25 cellular contexts compared by ENCODE assay signal in the genomic region with DNA sequence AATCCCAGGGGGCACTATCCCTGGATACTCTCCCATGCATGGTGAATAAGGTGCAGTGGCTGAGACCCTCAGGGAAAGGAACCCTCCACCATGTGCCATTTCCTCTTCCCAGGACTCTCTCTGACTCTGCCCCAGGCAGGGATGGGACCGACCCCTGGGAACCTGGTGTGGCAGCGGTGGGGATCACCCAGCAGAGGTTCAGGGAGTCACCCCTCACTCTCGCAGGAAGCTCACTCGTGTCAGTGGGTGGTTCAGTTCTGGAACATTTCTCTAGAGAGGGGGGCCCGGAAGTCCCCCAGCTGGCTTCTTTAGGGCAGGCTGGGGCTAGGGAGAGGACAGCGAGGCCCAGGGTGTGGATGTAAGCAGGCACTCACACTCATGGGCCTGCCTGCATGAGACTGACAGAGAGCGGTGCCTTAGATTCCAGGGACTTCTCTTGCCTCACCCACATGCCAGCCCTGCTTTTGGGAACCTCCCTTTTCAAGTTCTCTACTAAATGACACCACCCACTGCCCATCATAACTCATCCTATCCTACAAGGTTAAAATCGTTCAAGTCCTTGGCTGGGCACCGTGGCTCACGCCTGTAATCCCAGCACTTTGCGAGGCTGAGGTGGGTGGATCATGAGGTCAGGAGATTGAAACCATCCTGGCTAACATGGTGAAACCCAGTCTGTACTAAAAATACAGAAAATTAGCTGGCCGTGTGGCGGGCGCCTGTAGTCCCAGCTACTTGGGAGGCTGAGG.
"Had no signal": no experiment of that assay in that cellular context is flagged by ENCODE, and none has a peak within 500 bp of the region (broad histone marks: within the 10 kb centered on the region; RNA-seq: fewer than 3 reads in every experiment).

No MANE protein-coding gene starts in this region.

- H3K9me3 ChIP-seq: neutrophil, ovary, psoas muscle, right lobe of liver, sigmoid colon, stomach, thoracic aorta, thyroid gland, tibial nerve, upper lobe of left lung, vagina had no signal

- ATAC-seq: natural killer cell; psoas muscle; right cardiac atrium; right lobe of liver; stimulated activated effector memory CD8-positive, alpha-beta T cell treated with anti-CD3 and anti-CD28 coated beads, Interleukin-12 subunit alpha, Interleukin-12 subunit beta, amount 100 ng/mL, for 72 hours; stimulated activated naive B cell treated with anti-CD40 and anti-IgM and Interleukin-4, amounts not matched to agents 10 μg/mL and 1 μg/mL and 100 μg/mL, for 72 hours had no signal

- DNase-seq: natural killer cell; nucleus accumbens; ovary; psoas muscle; right lobe of liver; sigmoid colon; small intestine; stimulated activated CD4-positive, alpha-beta T cell treated with anti-CD3 and anti-CD28 coated beads, Interleukin-15, amount 100 ng/mL, for 24 hours; stimulated activated CD4-positive, alpha-beta T cell treated with anti-CD3 and anti-CD28 coated beads, Interleukin-2, amount 100 ng/mL, for 24 hours; stimulated activated CD4-positive, alpha-beta T cell treated with anti-CD3 and anti-CD28 coated beads, Interleukin-2, amount 100 ng/mL, for 48 hours; stimulated activated CD4-positive, alpha-beta T cell treated with anti-CD3 and anti-CD28 coated beads, Interleukin-4, amount 100 ng/mL, for 24 hours; stimulated activated naive B cell treated with anti-CD40 and anti-IgM and Interleukin-4, amounts not matched to agents 10 μg/mL and 1 μg/mL and 100 μg/mL, for 72 hours; stimulated activated naive CD4-positive, alpha-beta T cell treated with Interleukin-2 at 50 U/mL for 16 hours; stomach; thyroid gland; trophoblast cell had no signal

- H3K4me1 ChIP-seq: parathyroid adenoma, psoas muscle, sigmoid colon, stomach, thyroid gland, tibial nerve, upper lobe of left lung, vagina had no signal

- H3K27me3 ChIP-seq: neural progenitor cell, ovary, right lobe of liver, thyroid gland, upper lobe of left lung, vagina had no signal

- H3K36me3 ChIP-seq: neural progenitor cell, neutrophil, ovary, right lobe of liver, sigmoid colon, stomach, thoracic aorta, thyroid gland, tibial nerve, upper lobe of left lung, vagina had no signal

- H3K9ac ChIP-seq: neural progenitor cell, parathyroid adenoma had no signal

- H3K4me3 ChIP-seq: neural progenitor cell, ovary, psoas muscle, right lobe of liver, sigmoid colon, stomach, thoracic aorta, thyroid gland, tibial nerve, upper lobe of left lung, vagina had no signal

- H2AFZ ChIP-seq: neural progenitor cell, parathyroid adenoma had no signal

- H3K27ac ChIP-seq: neural progenitor cell, neutrophil, ovary, parathyroid adenoma, psoas muscle, right lobe of liver, sigmoid colon, stomach, thoracic aorta, thyroid gland, tibial nerve, upper lobe of left lung, vagina had no signal

- H3K4me2 ChIP-seq: neural progenitor cell had no signal
